8 cellular contexts compared by ENCODE assay signal in the genomic region with DNA sequence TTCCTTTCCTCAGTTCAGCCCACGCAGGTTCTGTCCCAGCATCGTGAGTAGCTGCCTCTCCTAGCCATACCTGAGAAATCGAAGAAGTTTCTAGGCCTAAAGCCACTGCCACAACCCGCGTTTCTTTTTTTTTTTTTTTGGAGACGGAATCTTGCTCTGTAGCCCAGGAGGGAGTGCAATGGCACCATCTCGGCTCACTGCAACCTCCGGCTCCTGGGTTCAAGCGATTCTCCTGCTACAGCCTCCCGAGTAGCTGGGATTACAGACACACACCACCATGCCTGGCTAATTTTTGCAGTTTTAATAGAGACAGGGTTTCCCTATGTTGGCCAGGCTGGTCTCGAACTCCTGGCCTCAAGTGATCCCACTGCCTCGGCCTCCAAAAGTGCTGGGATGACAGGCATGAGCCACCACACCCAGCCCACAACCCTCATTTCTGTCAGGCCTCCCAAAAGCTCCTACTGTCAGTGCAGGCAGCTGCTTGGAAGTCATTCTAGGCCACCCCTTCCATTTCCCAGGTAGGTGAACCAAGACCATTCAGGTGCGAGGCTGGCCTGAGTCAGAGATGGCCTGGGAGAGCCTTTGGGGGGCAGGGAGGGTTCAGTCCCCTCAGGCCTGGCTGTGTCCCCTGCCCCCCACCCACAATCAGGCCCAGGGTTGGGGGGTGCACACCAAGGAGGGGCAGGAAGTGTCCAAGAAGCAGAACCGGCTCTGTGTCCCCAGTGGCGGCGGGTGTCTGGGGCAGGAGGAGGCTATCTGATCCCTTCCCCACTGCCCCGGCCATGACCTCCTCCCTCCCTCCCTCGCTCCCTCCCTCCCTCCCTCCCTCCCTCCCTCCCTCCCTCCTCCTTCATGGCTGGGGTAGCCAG. TPM values are rescaled to one million over a fixed set of nuclear protein-coding genes. Genes with fewer than 3 reads are reported as not detected.
DNase-seq lines count a peak whose midpoint lies in the region; ATAC-seq, FAIRE-seq and TF ChIP-seq lines count a peak whose summit lies in the region.

No MANE protein-coding gene starts in this region.

- H3K9me3 Mint-ChIP-seq in natural killer cell treated with Interleukin-12 subunit alpha and Interleukin-12 subunit beta and Interleukin-15 and Interleukin-18, amount 100 ng/mL, for 72 hours: no peaks in the 10 kb centered on the region

- H4K20me1 ChIP-seq in BLaER1 treated with 17β-estradiol and CSF1 and Interleukin-3, amounts not matched to agents 10 nM and 100 nM: peaks cover 0 to 45% (median 6%) of the 10 kb centered on the region in 11 experiments; a peak in 13 of 22 replicates
- H4K20me1 ChIP-seq in MM.1S (ENCODE audit: insufficient read depth, low read length): no peaks in the 10 kb centered on the region

- H3K9me3 ChIP-seq in BLaER1 treated with 17β-estradiol and CSF1 and Interleukin-3, amounts not matched to agents 10 nM and 100 nM (replicated peaks in 1 of 11): no peaks in the 10 kb centered on the region
- H3K9me3 ChIP-seq in MM.1S (replicated peaks; ENCODE audit: insufficient read depth, low read length): no peaks in the 10 kb centered on the region
- H3K9me3 ChIP-seq in breast epithelium: no peaks in the 10 kb centered on the region

- H3K27me3 Mint-ChIP-seq in natural killer cell treated with Interleukin-12 subunit alpha and Interleukin-12 subunit beta and Interleukin-15 and Interleukin-18, amount 100 ng/mL, for 72 hours: no peaks in the 10 kb centered on the region

- peak overlapping the region; percentile 77 for H2AFZ ChIP-seq in MM.1S (ENCODE audit: low read length)

- peak overlapping the region; percentile 90 to 100 (median 98) for H3K4me2 ChIP-seq in BLaER1 treated with 17β-estradiol and CSF1 and Interleukin-3, amounts not matched to agents 10 nM and 100 nM
- peak overlapping the region; percentile 82 for H3K4me2 ChIP-seq in MM.1S (ENCODE audit: low read depth, low read length)

- ATAC-seq in natural killer cell treated with Interleukin-12 subunit alpha and Interleukin-12 subunit beta and Interleukin-15 and Interleukin-18, amount 100 ng/mL, for 72 hours: no peak
- ATAC-seq in HG03135 (IDR thresholded peaks at IDR 0.05; ENCODE audit: unreplicated experiment): no peak

- H3F3A ChIP-seq in MM.1S (ENCODE audit: insufficient read depth, low read length): peaks cover 19% of the 10 kb centered on the region

- no peaks in the 10 kb centered on the region for H3K36me3 Mint-ChIP-seq in natural killer cell treated with Interleukin-12 subunit alpha and Interleukin-12 subunit beta and Interleukin-15 and Interleukin-18, amount 100 ng/mL, for 72 hours

- peak overlapping the region in 9 of 11 experiments; percentile 25 to 79 (median 58); a peak in 16 of 22 replicates for H3K9ac ChIP-seq in BLaER1 treated with 17β-estradiol and CSF1 and Interleukin-3, amounts not matched to agents 10 nM and 100 nM
- peak overlapping the region; percentile 63; the same call in 1 of the 2 replicates for H3K9ac ChIP-seq in MM.1S (ENCODE audit: low read length)

- H3K36me3 ChIP-seq in BLaER1 treated with 17β-estradiol and CSF1 and Interleukin-3, amounts not matched to agents 10 nM and 100 nM: no peaks in the 10 kb centered on the region
- H3K36me3 ChIP-seq in MM.1S (replicated peaks; ENCODE audit: insufficient read depth, low read length) (no peaks in the 10 kb centered on the region), breast epithelium (no peaks in the 10 kb centered on the region)

- FAIRE-seq in H54 (lab: Jason Lieb, UNC): no peak

- H3K79me2 ChIP-seq in MM.1S (ENCODE audit: low read length): no peaks in the 10 kb centered on the region

- peak overlapping the region; percentile 92 to 97 for H3K27ac Mint-ChIP-seq in natural killer cell treated with Interleukin-12 subunit alpha and Interleukin-12 subunit beta and Interleukin-15 and Interleukin-18, amount 100 ng/mL, for 72 hours

- no peaks in the 10 kb centered on the region for H3K27me3 ChIP-seq in BLaER1 treated with 17β-estradiol and CSF1 and Interleukin-3, amounts not matched to agents 10 nM and 100 nM
- H3K27me3 ChIP-seq in MM.1S (replicated peaks; ENCODE audit: insufficient read depth, low read length): no peaks in the 10 kb centered on the region
- H3K27me3 ChIP-seq in breast epithelium: no peaks in the 10 kb centered on the region

- intact Hi-C loops in breast epithelium (cut with DNase I; ENCODE audit: low total_unique reads): no loop called here

- DNase-seq in MM.1S: no peak
- no peak for DNase-seq in breast epithelium (ENCODE audit: low spot score in 2 of 2)
- peak; percentile 5 for DNase-seq in natural killer cell treated with Interleukin-12 subunit alpha and Interleukin-12 subunit beta and Interleukin-15 and Interleukin-18, amount 100 ng/mL, for 72 hours (ENCODE audit: low spot score)
- DNase-seq in OCI-M2 (lab: John Stamatoyannopoulos, UW; ENCODE audit: unreplicated experiment): no peak
- no peak for DNase-seq in AML-193 (lab: John Stamatoyannopoulos, UW)
- DNase-seq in H54 (ENCODE audit: insufficient read length, low spot score): no peak

- no peaks in the 10 kb centered on the region for H3K9me2 ChIP-seq in MM.1S (replicated peaks; ENCODE audit: insufficient read depth, low read length)

- TF ChIP-seq POLR2A in breast epithelium (IDR thresholded peaks at IDR 0.05): no peak
- no peak for TF ChIP-seq POLR2A in H54 (IDR thresholded peaks at IDR 0.05; ENCODE audit: low read depth, low read length)

- peak overlapping the region; percentile 89 for H3K4me3 Mint-ChIP-seq in natural killer cell treated with Interleukin-12 subunit alpha and Interleukin-12 subunit beta and Interleukin-15 and Interleukin-18, amount 100 ng/mL, for 72 hours

- TF ChIP-seq CTCF in MM.1S (IDR thresholded peaks at IDR 0.05; ENCODE audit: low read length) (no peak), breast epithelium (IDR thresholded peaks at IDR 0.05) (no peak)

- peaks cover 63 to 90% (median 83%) of the 10 kb centered on the region in 10 experiments for H3K4me1 ChIP-seq in BLaER1 treated with 17β-estradiol and CSF1 and Interleukin-3, amounts not matched to agents 10 nM and 100 nM
- H3K4me1 ChIP-seq in MM.1S (ENCODE audit: low read length): peaks cover 26% of the 10 kb centered on the region
- H3K4me1 ChIP-seq in breast epithelium: no peaks in the 10 kb centered on the region

- H3K4me3 ChIP-seq in BLaER1 treated with 17β-estradiol and CSF1 and Interleukin-3, amounts not matched to agents 10 nM and 100 nM: peak overlapping the region; percentile 53 to 72 (median 60); a peak in 17 of 20 replicates
- H3K4me3 ChIP-seq in MM.1S (ENCODE audit: low read length): peak overlapping the region; percentile 73
- H3K4me3 ChIP-seq in breast epithelium: peak overlapping the region in 2 of 3 donors; percentile 59 to 68

- H3K4me1 Mint-ChIP-seq in natural killer cell treated with Interleukin-12 subunit alpha and Interleukin-12 subunit beta and Interleukin-15 and Interleukin-18, amount 100 ng/mL, for 72 hours (ENCODE audit: low read depth in 2 of 2): peaks cover 57 to 60% of the 10 kb centered on the region in 2 donors

- peak overlapping the region in 9 of 11 experiments; percentile 22 to 92 (median 85); a peak in 16 of 22 replicates for H3K27ac ChIP-seq in BLaER1 treated with 17β-estradiol and CSF1 and Interleukin-3, amounts not matched to agents 10 nM and 100 nM
- H3K27ac ChIP-seq in MM.1S (ENCODE audit: low read length) (peak overlapping the region; percentile 63; the same call in 1 of the 2 replicates), breast epithelium (peak overlapping the region in 1 of 2 donors; percentile 32)

RNA-seq across cellular contexts. Expression of a gene that starts 47.2 kb away (rescaled TPM):
- 10 to 100 TPM in 2 of 3 donors, 1 to 10 TPM in 1; 3.7 to 18.4 (median 15.8) TPM for total RNA-seq in breast epithelium
- 10 to 100 TPM; 20.0 to 20.1 TPM for total RNA-seq in natural killer cell treated with Interleukin-12 subunit alpha and Interleukin-12 subunit beta and Interleukin-15 and Interleukin-18, amount 100 ng/mL, for 72 hours
